ENCODE assay signal across 8 cellular contexts in genomic region chr7:99408347-99409191, GRCh38. TPM values are rescaled to one million over a fixed set of nuclear protein-coding genes. Genes with fewer than 3 reads are reported as not detected.
DNase-seq lines count a peak whose midpoint lies in the region; ATAC-seq and TF ChIP-seq lines count a peak whose summit lies in the region.

Gene BUD31 (plus strand): TSS chr7:99408969. CDS start chr7:99411093, 2,124 bp downstream.
Gene PDAP1 (minus strand): TSS chr7:99408597. CDS start chr7:99408548, 49 bp downstream.

- H3K36me3 Mint-ChIP-seq in activated B cell treated with CpG ODN at 0.5 μM for 24 hours (ENCODE audit: low read depth) = peaks cover 60% of the 10 kb centered on the region

- no peaks in the 10 kb centered on the region for H3K9me3 Mint-ChIP-seq in activated B cell treated with CpG ODN at 0.5 μM for 24 hours

- DNase-seq in AG04450 (ENCODE audit: low read depth, low spot score) (peak; percentile 88), NCI-H226 (peak; percentile 82), activated B cell treated with CpG ODN at 0.5 μM for 24 hours (peak; percentile 96), caudate nucleus (lab: John Stamatoyannopoulos, UW) (peak; percentile 68 to 100 (median 93)), inferior parietal cortex (ENCODE audit: extremely low spot score) (peak; percentile 96)
- DNase-seq in stimulated activated CD4-positive, alpha-beta T cell treated with anti-CD3 and anti-CD28 coated beads, Interleukin-12 subunit alpha, Interleukin-12 subunit beta, amount 100 ng/mL, for 24 hours (ENCODE audit: low read depth in 2 of 2) = peak; percentile 82 to 89

- peaks cover 55% of the 10 kb centered on the region for H3K4me1 Mint-ChIP-seq in activated B cell treated with CpG ODN at 0.5 μM for 24 hours

- H3K27ac ChIP-seq in AG04450 (ENCODE audit: low read depth, low read length) (peak within 1 kb of the TSS; percentile 99), caudate nucleus (ENCODE audit: low read depth, low read length) (peak within 1 kb of the TSS; percentile 100)

- H3K4me3 Mint-ChIP-seq in activated B cell treated with CpG ODN at 0.5 μM for 24 hours = peak within 1 kb of the TSS; percentile 100

- no peaks in the 10 kb centered on the region for H3K27me3 Mint-ChIP-seq in activated B cell treated with CpG ODN at 0.5 μM for 24 hours

- H3K4me3 ChIP-seq in AG04450 (ENCODE audit: low read depth, low read length) = peak within 1 kb of the TSS; percentile 99

- no peaks in the 10 kb centered on the region for H3K27me3 ChIP-seq in AG04450 (ENCODE audit: control insufficient read depth, insufficient read depth, low read length)

- POLR2A ChIA-PET in AG04450 (lab: Yijun Ruan, JAX) = interaction anchor here (0.6 to 1.9 kb wide), 16 partner anchors 8 to 430 kb away, joined by 3 to 12 read pairs (median 5); partner anchors contain the start of genes ARPC1A, CPSF4, PTCD1 and ZNF789
- POLR2A ChIA-PET in activated B cell treated with CpG ODN at 0.5 μM for 24 hours (lab: Charles Lee) = interaction anchor here (0.5 to 5.0 kb wide), 38 partner anchors 8 to 1178 kb away, joined by 3 to 189 read pairs (median 4); partner anchors contain the start of genes ARPC1A, ARPC1B, ATP5MF and CPSF4

- CTCF ChIA-PET in AG04450 (lab: Charles Lee) (interaction anchor here (1.1 kb wide), 1 partner anchor 8 kb away, joined by 3 read pairs; no protein-coding TSS in a partner anchor), activated B cell treated with CpG ODN at 0.5 μM for 24 hours (lab: Charles Lee) (interaction anchor here (0.8 to 2.0 kb wide), 7 partner anchors 10 to 43 kb away, joined by 3 to 5 read pairs (median 3); no protein-coding TSS in a partner anchor)

- ATAC-seq in GM18909 (IDR thresholded peaks at IDR 0.05; ENCODE audit: poor library complexity, unreplicated experiment) = peak; percentile 81
- ATAC-seq in HG03175 (IDR thresholded peaks at IDR 0.05; ENCODE audit: unreplicated experiment) = peak; percentile 72
- ATAC-seq in activated B cell treated with CpG ODN at 0.5 μM for 24 hours (ENCODE audit: low read depth) = peak; percentile 88

- H3K9me3 ChIP-seq in AG04450 (ENCODE audit: control insufficient read depth, insufficient read depth, low read length) = no peaks in the 10 kb centered on the region

- intact Hi-C loops in activated B cell treated with CpG ODN at 0.5 μM for 24 hours (cut with micrococcal nuclease) = loop anchor here (1.0 to 10.0 kb wide), 12 partner anchors 15 to 264 kb away; partner anchors contain the start of genes ARPC1A, ARPC1B, ATP5MF and CPSF4

- no peak for TF ChIP-seq CTCF in AG04450 (IDR thresholded peaks at IDR 0.05; ENCODE audit: low read depth, low read length)
- TF ChIP-seq CTCF in activated B cell treated with CpG ODN at 0.5 μM for 24 hours (IDR thresholded peaks at IDR 0.05) = no peak

- H3K27ac Mint-ChIP-seq in activated B cell treated with CpG ODN at 0.5 μM for 24 hours = peak within 1 kb of the TSS; percentile 99

RNA-seq across cellular contexts. Expression of gene BUD31, which starts in this region (rescaled TPM):
- polyA plus RNA-seq in AG04450 (2011; rRNA removed) = 82.3 and 96.8 TPM in 2 replicates
- 30.8 and 32.2 TPM in 2 replicates for polyA minus RNA-seq in AG04450 (2011; rRNA and poly(A)+ RNA removed)
- 93.7 and 113 TPM in 2 replicates for total RNA-seq in activated B cell treated with CpG ODN at 0.5 μM for 24 hours

RNA-seq across cellular contexts. Expression of gene PDAP1, which starts in this region (rescaled TPM):
- polyA plus RNA-seq in AG04450 (2011; rRNA removed) = 60.2 and 68.1 TPM in 2 replicates
- 19.4 and 24.3 TPM in 2 replicates for polyA minus RNA-seq in AG04450 (2011; rRNA and poly(A)+ RNA removed)
- total RNA-seq in activated B cell treated with CpG ODN at 0.5 μM for 24 hours = 105 and 134 TPM in 2 replicates

Comparison
In these comparisons a context has a peak if more than half of its experiments do, and no peak if none do; other contexts are left out.
1. Peak in every context shown above with its lines: DNase-seq, ATAC-seq, H3K4me3 ChIP-seq and H3K27ac ChIP-seq.